ENCODE assay signal across 9 cellular contexts in genomic region chr10:45418859-45419672, GRCh38. TPM values are rescaled to one million over a fixed set of nuclear protein-coding genes. Genes with fewer than 3 reads are reported as not detected.
DNase-seq lines count a peak whose midpoint lies in the region; ATAC-seq, FAIRE-seq and TF ChIP-seq lines count a peak whose summit lies in the region.
"Had no signal": no experiment of that assay in that cellular context is flagged by ENCODE, and none has a peak within 500 bp of the region (broad histone marks: within the 10 kb centered on the region; RNA-seq: fewer than 3 reads in every experiment).

No MANE protein-coding gene starts in this region.

- no peak for TF ChIP-seq POLR2A in HepG2 (IDR thresholded peaks at IDR 0.05; ENCODE audit: insufficient read depth in 1 of 2, low read depth in 2 of 2, low read length in 2 of 2)

- no peak for TF ChIP-seq RAD21 in HepG2 (CRISPR knock-in tag; IDR thresholded peaks at IDR 0.05)

- no peak for TF ChIP-seq EP300 in HepG2 (IDR thresholded peaks at IDR 0.05; ENCODE audit: low read depth in 2 of 2, low read length in 2 of 2)
- TF ChIP-seq EP300 in HepG2 (CRISPR knock-in tag; IDR thresholded peaks at IDR 0.05; ENCODE audit: borderline replicate concordance): no peak

- in situ Hi-C loops in HepG2 (cut with HindIII; ENCODE audit: extremely low pct_ligation_motif_present, low pct_unique_long_range_greater_than_20kb): no loop called here

- H3K4me1 Mint-ChIP-seq in dendritic cell treated with granulocyte-macrophage colony-stimulating factor and Interleukin-4, amounts not matched to agents 40 ng/mL and 50 ng/mL, for 4 days (ENCODE audit: low read depth): peaks cover 75% of the 10 kb centered on the region

- H3K9ac ChIP-seq in HepG2 (ENCODE audit: insufficient read depth, low read depth, low read length): peak overlapping the region; percentile 39; the same call in 1 of the 2 replicates

- CTCF ChIA-PET in HepG2 (lab: Yijun Ruan, JAX; ENCODE audit: low intra/inter-chr PET ratio, low total read pairs): no interaction called here

- intact Hi-C loops in dendritic cell treated with granulocyte-macrophage colony-stimulating factor and Interleukin-4, amounts not matched to agents 40 ng/mL and 50 ng/mL, for 4 days (cut with micrococcal nuclease): loop anchor here (1.0 to 2.0 kb wide), 3 partner anchors 14 to 43 kb away; no protein-coding TSS in a partner anchor
- intact Hi-C loops in HepG2 (cut with micrococcal nuclease; ENCODE audit: unreplicated experiment): no loop called here

- peaks cover 6 to 36% of the 10 kb centered on the region in 2 experiments for H3K27me3 ChIP-seq in HepG2 (ENCODE audit: control insufficient read depth in 1 of 2, insufficient read depth in 2 of 2, low read length in 2 of 2)

- ATAC-seq in GM19023 (IDR thresholded peaks at IDR 0.05; ENCODE audit: unreplicated experiment) (peak; percentile 56), HG03342 (IDR thresholded peaks at IDR 0.05; ENCODE audit: unreplicated experiment) (peak; percentile 55), HepG2 (peak; percentile 89)
- ATAC-seq: HCT116 had no signal

- peaks cover 15% of the 10 kb centered on the region for H3K4me1 ChIP-seq in HepG2 (ENCODE audit: insufficient read depth, low read length)

- no peaks in the 10 kb centered on the region for H3K9me3 ChIP-seq in HepG2 (ENCODE audit: low read length)

- BruUV-seq in HepG2 (replicated peaks; lab: Mats Ljungman, UMichigan): no TSS peak

- H3K36me3 Mint-ChIP-seq in dendritic cell treated with granulocyte-macrophage colony-stimulating factor and Interleukin-4, amounts not matched to agents 40 ng/mL and 50 ng/mL, for 4 days (ENCODE audit: low read depth): peaks cover 80% of the 10 kb centered on the region

- H3K79me2 ChIP-seq in HepG2 (ENCODE audit: insufficient read depth, low read length): no peaks in the 10 kb centered on the region

- H3K27ac ChIP-seq in HepG2 (ENCODE audit: extremely low read length, insufficient read depth, low read length): no peak overlapping the region

- peak; percentile 13 for DNase-seq in AG10803 (ENCODE audit: low read depth)
- peak; percentile 43 for DNase-seq in activated CD4-positive, alpha-beta T cell treated with anti-CD3 and anti-CD28 coated beads for 1 hour
- DNase-seq in HepG2 (ENCODE audit: low spot score): peak; percentile 16
- DNase-seq in stimulated activated CD4-positive, alpha-beta T cell treated with anti-CD3 and anti-CD28 coated beads, TNF-alpha, amount 100 ng/mL, for 4 hours (ENCODE audit: low read depth in 3 of 3): peak; percentile 19 to 32 (median 24)
- no peak for DNase-seq in cortex of kidney (lab: John Stamatoyannopoulos, UW)

- no peak for FAIRE-seq in HepG2 (lab: Jason Lieb, UNC)

- peak overlapping the region; percentile 100 for H3K27ac Mint-ChIP-seq in dendritic cell treated with granulocyte-macrophage colony-stimulating factor and Interleukin-4, amounts not matched to agents 40 ng/mL and 50 ng/mL, for 4 days

- no peak overlapping the region for H2AFZ ChIP-seq in HepG2 (ENCODE audit: low read length)

- H3K4me3 Mint-ChIP-seq in dendritic cell treated with granulocyte-macrophage colony-stimulating factor and Interleukin-4, amounts not matched to agents 40 ng/mL and 50 ng/mL, for 4 days: peak overlapping the region; percentile 97

- POLR2A ChIA-PET in HepG2 (lab: Yijun Ruan, JAX): no interaction called here

- H4K20me1 ChIP-seq in HepG2 (ENCODE audit: insufficient read depth, low read length): no peaks in the 10 kb centered on the region

- no peaks in the 10 kb centered on the region for H3K36me3 ChIP-seq in HepG2 (replicated peaks in 1 of 2; ENCODE audit: control insufficient read depth in 1 of 2, insufficient read depth in 2 of 2, low read length in 2 of 2)

- WGBS in HepG2 (ENCODE audit: low lambda C conversion rate): 14% methylated on average over 32 of the region's 60 CpGs

- peak overlapping the region; percentile 82 for H3K4me2 ChIP-seq in HepG2 (ENCODE audit: low read depth, low read length)

- no peaks in the 10 kb centered on the region for H3K27me3 Mint-ChIP-seq in dendritic cell treated with granulocyte-macrophage colony-stimulating factor and Interleukin-4, amounts not matched to agents 40 ng/mL and 50 ng/mL, for 4 days

- H3K4me3 ChIP-seq in AG10803 (ENCODE audit: low read length): peak overlapping the region; percentile 58
- peak overlapping the region; percentile 51 to 73 (median 52) for H3K4me3 ChIP-seq in HepG2 (replicated peaks in 1 of 3; ENCODE audit: insufficient read depth in 1 of 3, low read depth in 2 of 3, low read length in 3 of 3)

- no peaks in the 10 kb centered on the region for H3K9me3 Mint-ChIP-seq in dendritic cell treated with granulocyte-macrophage colony-stimulating factor and Interleukin-4, amounts not matched to agents 40 ng/mL and 50 ng/mL, for 4 days

- no peak for TF ChIP-seq CTCF in AG10803 (conservative IDR thresholded peaks at IDR 0.05; ENCODE audit: low read length)
- peak; percentile 57 for TF ChIP-seq CTCF in HepG2 (CRISPR knock-in tag; IDR thresholded peaks at IDR 0.05)

TF ChIP-seq in HepG2, 621 proteins besides CTCF, POLR2A, EP300 and RAD21 (continues in another document):
- TF ChIP-seq RERE (CRISPR knock-in tag; IDR thresholded peaks at IDR 0.05; ENCODE audit: low read depth): no peak

RNA-seq across cellular contexts. Expression of gene ALOX5, which starts 45.0 kb away (rescaled TPM):
- total RNA-seq in HepG2 (2016; rRNA removed; fragmentation: Illumina TruSeq; extraction: Trizol): not detected in 2 replicates
- not detected in 2 replicates for total RNA-seq in HepG2 (2016; cell fraction: cytosol; rRNA removed; fragmentation: Illumina TruSeq; extraction: Trizol; ENCODE audit: low read depth)
- total RNA-seq in HepG2 (2016; cell fraction: insoluble cytoplasmic fraction; rRNA removed; fragmentation: Illumina TruSeq; extraction: Trizol): not detected in 2 replicates
- total RNA-seq in HepG2 (2016; cell fraction: membrane; rRNA removed; fragmentation: Illumina TruSeq; extraction: Trizol): not detected in 2 replicates
- total RNA-seq in HepG2 (2016; cell fraction: nucleus; rRNA removed; fragmentation: Illumina TruSeq; extraction: Trizol): not detected in 2 replicates
- 0.04 TPM in 1 of 2 replicates, not detected in the other for polyA plus RNA-seq in HepG2 (2011; rRNA removed)
- 0.01 TPM in 1 of 2 replicates, not detected in the other for polyA plus RNA-seq in HepG2 (2011; cell fraction: cytosol; rRNA removed)
- 0.73 and 0.93 TPM in 2 replicates for polyA plus RNA-seq in HepG2 (2011; cell fraction: nucleus; rRNA removed)
- 0.25 and 0.31 TPM in 2 replicates for polyA plus RNA-seq in HepG2 (2012)
- polyA plus RNA-seq in HepG2 (2016; cell fraction: cytosol; fragmentation: Illumina TruSeq; extraction: Trizol; ENCODE audit: low read depth): not detected in 2 replicates
- polyA plus RNA-seq in HepG2 (2016; cell fraction: insoluble cytoplasmic fraction; fragmentation: Illumina TruSeq; extraction: Trizol; ENCODE audit: low read depth): not detected in 2 replicates
- polyA plus RNA-seq in HepG2 (2016; cell fraction: membrane; fragmentation: Illumina TruSeq; extraction: Trizol; ENCODE audit: low read depth): not detected in 2 replicates
- polyA plus RNA-seq in HepG2 (2016; cell fraction: nucleus; fragmentation: Illumina TruSeq; extraction: Trizol; ENCODE audit: insufficient read depth, low read depth): not detected in 2 replicates
- polyA minus RNA-seq in HepG2 (2011; rRNA and poly(A)+ RNA removed; ENCODE audit: low replicate concordance): 2.4 TPM in 1 of 2 replicates, not detected in the other
- not detected in 2 replicates for polyA minus RNA-seq in HepG2 (2011; cell fraction: cytosol; rRNA and poly(A)+ RNA removed)
- not detected in 2 replicates for polyA minus RNA-seq in HepG2 (2011; cell fraction: nucleus; rRNA and poly(A)+ RNA removed)
